ENCODE assay signal across 15 cellular contexts in the genomic region with DNA sequence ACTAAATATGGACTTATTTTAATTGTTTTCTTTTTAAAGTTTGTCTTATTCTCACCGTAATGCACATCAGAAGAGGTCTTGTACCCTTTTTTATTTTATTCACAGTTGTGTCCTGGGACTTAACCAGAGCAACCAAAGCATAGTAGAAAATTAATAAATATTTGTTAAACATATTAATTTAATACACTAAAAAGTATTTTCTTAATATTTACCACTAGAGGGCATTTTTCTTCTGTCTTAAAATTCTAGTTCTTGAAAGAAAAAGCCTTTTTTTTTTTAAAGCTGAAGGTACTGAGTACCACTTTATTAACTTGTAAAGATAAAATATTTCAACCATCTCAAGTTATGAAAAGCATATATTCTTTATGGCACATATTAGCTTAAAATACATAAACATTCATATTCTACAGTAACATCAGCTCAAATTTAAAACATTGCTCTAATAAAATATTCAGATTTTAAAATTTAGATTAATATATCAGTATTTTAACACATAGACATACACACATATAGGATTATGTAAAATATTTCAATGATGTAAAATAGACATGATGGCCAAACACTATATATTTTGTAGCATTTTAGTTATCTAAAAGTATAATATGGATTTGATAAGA.
A peak's percentile ranks its signal among the peaks of the same experiment; 100 is the strongest.
DNase-seq lines count a peak whose midpoint lies in the region; TF ChIP-seq lines count a peak whose summit lies in the region.
"Had no signal": no experiment of that assay in that cellular context is flagged by ENCODE, and none has a peak within 500 bp of the region (broad histone marks: within the 10 kb centered on the region; RNA-seq: fewer than 3 reads in every experiment).

No MANE protein-coding gene starts in this region.

- H3K36me3 Mint-ChIP-seq in endothelial cell (ENCODE audit: low read depth, unreplicated experiment): no peaks in the 10 kb centered on the region

- no peak overlapping the region for H3K9ac ChIP-seq in OCI-LY3 (ENCODE audit: low read length)

- H3K27me3 Mint-ChIP-seq in endothelial cell (ENCODE audit: unreplicated experiment): no peaks in the 10 kb centered on the region
- H3K27me3 Mint-ChIP-seq: activated T-cell treated with anti-CD3 and anti-CD28 coated beads, Interleukin-2, amount 50 U/mL, for 24 hours; B cell had no signal

- DNase-seq in SIG-M5 treated with dmso at 0.1 percent for 504 hours (lab: John Stamatoyannopoulos, UW; ENCODE audit: unreplicated experiment) (peak; percentile 1), SIG-M5 (lab: John Stamatoyannopoulos, UW) (no peak), endothelial cell (ENCODE audit: low spot score) (no peak), renal cortical epithelial cell (ENCODE audit: low read depth) (peak; percentile 23), GM13976 (ENCODE audit: low spot score) (no peak), NCI-H524 (lab: John Stamatoyannopoulos, UW) (no peak)
- no peak for DNase-seq in stimulated activated CD4-positive, alpha-beta T cell treated with anti-CD3 and anti-CD28 coated beads, Interleukin-4, amount 100 ng/mL, for 4 hours
- DNase-seq: activated T-cell treated with anti-CD3 and anti-CD28 coated beads, Interleukin-2, amount 50 U/mL, for 24 hours; caudate nucleus; heart left ventricle; MG63; mucosa of descending colon; NK-92 treated with Interleukin-12 subunit alpha and Interleukin-12 subunit beta, amount 100 ng/mL, for 24 hours had no signal

- no peaks in the 10 kb centered on the region for H3K9me3 ChIP-seq in OCI-LY3 (ENCODE audit: insufficient read depth, low read length)
- H3K9me3 ChIP-seq: heart left ventricle, MG63, mucosa of descending colon had no signal

- no peaks in the 10 kb centered on the region for H3K9me3 Mint-ChIP-seq in endothelial cell (ENCODE audit: unreplicated experiment)
- H3K9me3 Mint-ChIP-seq: activated T-cell treated with anti-CD3 and anti-CD28 coated beads, Interleukin-2, amount 50 U/mL, for 24 hours had no signal

- TF ChIP-seq CTCF in OCI-LY3 (IDR thresholded peaks at IDR 0.05; ENCODE audit: low read depth, low read length) (no peak; the same call in 1 of the 2 replicates), endothelial cell (IDR thresholded peaks at IDR 0.05; ENCODE audit: unreplicated experiment) (peak; percentile 76), GM13976 (IDR thresholded peaks at IDR 0.05; ENCODE audit: borderline replicate concordance, control extremely low read depth, extremely low read depth, insufficient read depth, missing control alignments) (no peak)

- no peak overlapping the region for H3K27ac Mint-ChIP-seq in endothelial cell (ENCODE audit: unreplicated experiment)
- H3K27ac Mint-ChIP-seq: activated T-cell treated with anti-CD3 and anti-CD28 coated beads, Interleukin-2, amount 50 U/mL, for 24 hours; B cell had no signal

- H3K36me3 ChIP-seq in OCI-LY3 (replicated peaks; ENCODE audit: low read depth, low read length): no peaks in the 10 kb centered on the region
- H3K36me3 ChIP-seq: heart left ventricle, MG63 had no signal

- in situ Hi-C loops in GM13976 (cut with MboI; ENCODE audit: low sequenced_read_pairs, unreplicated experiment): no loop called here

- H3K4me2 ChIP-seq in OCI-LY3 (ENCODE audit: low read length): peak overlapping the region; percentile 27

- no peaks in the 10 kb centered on the region for H4K20me1 ChIP-seq in OCI-LY3 (ENCODE audit: insufficient read depth, low read length)

- no peaks in the 10 kb centered on the region for H3K27me3 ChIP-seq in OCI-LY3 (ENCODE audit: low read depth, low read length)
- H3K27me3 ChIP-seq: heart left ventricle, MG63 had no signal

- H2AFZ ChIP-seq in OCI-LY3 (ENCODE audit: low read depth, low read length): peak overlapping the region; percentile 49; the same call in 1 of the 2 replicates

- no peak overlapping the region for H3K4me3 Mint-ChIP-seq in endothelial cell (ENCODE audit: unreplicated experiment)
- H3K4me3 Mint-ChIP-seq: activated T-cell treated with anti-CD3 and anti-CD28 coated beads, Interleukin-2, amount 50 U/mL, for 24 hours; B cell had no signal

- no peaks in the 10 kb centered on the region for H3K79me2 ChIP-seq in OCI-LY3 (ENCODE audit: low read length)

- peaks cover 11% of the 10 kb centered on the region for H3K4me1 Mint-ChIP-seq in endothelial cell (ENCODE audit: unreplicated experiment)
- H3K4me1 Mint-ChIP-seq: B cell had no signal

- H3K4me1 ChIP-seq in OCI-LY3 (ENCODE audit: low read length): peaks cover 19% of the 10 kb centered on the region

- H3K4me3 ChIP-seq in OCI-LY3 (ENCODE audit: low read length): no peak overlapping the region
- H3K4me3 ChIP-seq: heart left ventricle, MG63, mucosa of descending colon had no signal

- H3K27ac ChIP-seq in OCI-LY3 (ENCODE audit: low read length): no peak overlapping the region
- H3K27ac ChIP-seq: heart left ventricle had no signal

Comparison
In these comparisons a context has a peak if more than half of its experiments do, and no peak if none do; other contexts are left out.
1. DNase-seq: peak in SIG-M5 treated with dmso at 0.1 percent for 504 hours (single experiment) and renal cortical epithelial cell (single experiment); none in SIG-M5 (single experiment), endothelial cell (single experiment), GM13976 (single experiment), stimulated activated CD4-positive, alpha-beta T cell treated with anti-CD3 and anti-CD28 coated beads, Interleukin-4, amount 100 ng/mL, for 4 hours (0 of 2) and NCI-H524 (0 of 2).